Comparison of ENCODE assay signal across 21 cellular contexts in the genomic region with DNA sequence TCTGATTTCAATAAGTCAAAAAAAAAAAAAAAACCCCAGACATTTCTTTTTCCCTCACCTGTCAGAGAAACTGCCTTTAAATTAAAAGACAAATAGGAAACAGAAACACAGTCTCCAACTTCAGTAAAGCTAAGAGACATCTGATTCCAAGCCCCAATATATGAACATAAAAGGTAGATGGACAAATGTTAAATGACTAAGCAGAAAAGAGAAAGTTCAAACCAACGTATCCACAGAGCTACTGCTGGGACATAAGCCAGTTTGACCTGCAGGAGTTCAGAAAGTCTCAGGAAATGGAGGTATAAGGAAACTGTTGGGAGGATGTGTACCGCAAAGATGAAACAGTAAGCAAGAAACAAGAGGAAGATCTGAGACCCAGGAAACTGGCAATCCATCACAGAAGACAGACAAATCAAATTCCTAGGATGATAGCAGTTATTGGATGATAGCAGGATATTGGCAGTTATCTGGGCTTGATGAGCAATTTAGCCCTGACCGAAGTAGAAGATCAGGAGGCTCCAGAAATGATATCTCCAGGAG.
A peak's percentile ranks its signal among the peaks of the same experiment; 100 is the strongest.
DNase-seq lines count a peak whose midpoint lies in the region; ATAC-seq, FAIRE-seq and TF ChIP-seq lines count a peak whose summit lies in the region.
"Had no signal": no experiment of that assay in that cellular context is flagged by ENCODE, and none has a peak within 500 bp of the region (broad histone marks: within the 10 kb centered on the region; RNA-seq: fewer than 3 reads in every experiment).

No MANE protein-coding gene starts in this region.

- BruUV-seq in GM12878 (replicated peaks; lab: Mats Ljungman, UMichigan) = no TSS peak

- RAD21 ChIA-PET in GM12878 (lab: Charles Lee; ENCODE audit: unreplicated experiment) = no interaction called here

- no peak overlapping the region for H2BK5ac ChIP-seq in H9 (ENCODE audit: insufficient read length, low read length)

- TF ChIP-seq POLR2A in GM12878 (IDR thresholded peaks at IDR 0.05; ENCODE audit: low read depth, low read length) = no peak
- TF ChIP-seq POLR2A in prostate gland (IDR thresholded peaks at IDR 0.05) = no peak

- H3K18ac ChIP-seq in H9 (ENCODE audit: insufficient read length, low read depth, low read length) = no peak overlapping the region

- POLR2A ChIA-PET in HEK293 (lab: Yijun Ruan, JAX) = no interaction called here
- POLR2A ChIA-PET in GM12878 (lab: Charles Lee) = interaction anchor here (0.5 kb wide), 1 partner anchor 48 kb away, joined by 5 read pairs; no protein-coding TSS in a partner anchor

- no peak overlapping the region for H3K4ac ChIP-seq in H9 (ENCODE audit: low read depth, low read length)

- H3K4me1 Mint-ChIP-seq in activated CD4-positive, alpha-beta T cell treated with anti-CD3 and anti-CD28 coated beads, Interleukin-2, amount 10 ng/mL, durations not matched to agents 24 days and 14 days = peaks cover 5% of the 10 kb centered on the region
- H3K4me1 Mint-ChIP-seq in nephron progenitor cell (no peaks in the 10 kb centered on the region), H9 (no peaks in the 10 kb centered on the region)
- H3K4me1 Mint-ChIP-seq: B cell, CD14-positive monocyte had no signal

- no peak overlapping the region for H3K4me3 Mint-ChIP-seq in activated CD4-positive, alpha-beta T cell treated with anti-CD3 and anti-CD28 coated beads, Interleukin-2, amount 10 ng/mL, durations not matched to agents 24 days and 14 days
- H3K4me3 Mint-ChIP-seq in nephron progenitor cell = no peak overlapping the region
- no peak overlapping the region for H3K4me3 Mint-ChIP-seq in H9
- H3K4me3 Mint-ChIP-seq: B cell, CD14-positive monocyte, HFFc6 had no signal

- no peak overlapping the region for H4K5ac ChIP-seq in H9 (ENCODE audit: insufficient read length, low read depth, low read length)

- TF ChIP-seq CTCF in HEK293 (tag by site-specific recombination; IDR thresholded peaks at IDR 0.05) (no peak), GM12878 (IDR thresholded peaks at IDR 0.05 in 2 of 3, conservative IDR thresholded peaks at IDR 0.05 in 1 of 3; ENCODE audit: control insufficient read depth in 2 of 3, extremely low read depth in 1 of 3, insufficient read depth in 1 of 3, low read depth in 3 of 3, low read length in 3 of 3) (no peak), nephron progenitor cell (IDR thresholded peaks at IDR 0.05) (no peak), H9 (conservative IDR thresholded peaks at IDR 0.05) (no peak), prostate gland (IDR thresholded peaks at IDR 0.05) (no peak)

- CTCF ChIA-PET in HEK293 (lab: Yijun Ruan, JAX) = no interaction called here
- CTCF ChIA-PET in GM12878 (lab: Yijun Ruan, JAX) = interaction anchor here (0.6 kb wide), 1 partner anchor 77 kb away, joined by 3 read pairs; no protein-coding TSS in a partner anchor

- H3K79me1 ChIP-seq in H9 (ENCODE audit: insufficient read depth, low read depth, low read length, poor library complexity, severe bottlenecking) = no peaks in the 10 kb centered on the region

- H4K91ac ChIP-seq in H9 (ENCODE audit: insufficient read length, low read depth, low read length) = no peak overlapping the region

- H3K27ac ChIP-seq in HEK293 (ENCODE audit: extremely low read depth, low read depth, low read length) = no peak overlapping the region
- no peak overlapping the region for H3K27ac ChIP-seq in GM12878 (ENCODE audit: control insufficient read depth, insufficient read depth)
- no peak overlapping the region for H3K27ac ChIP-seq in H9 (ENCODE audit: insufficient read length, low read depth, low read length)
- H3K27ac ChIP-seq in prostate gland = no peak overlapping the region
- H3K27ac ChIP-seq: SJSA1 had no signal

- H3K36me3 Mint-ChIP-seq in activated CD4-positive, alpha-beta T cell treated with anti-CD3 and anti-CD28 coated beads, Interleukin-2, amount 10 ng/mL, durations not matched to agents 24 days and 14 days (ENCODE audit: low read depth) = peaks cover 9% of the 10 kb centered on the region
- H3K36me3 Mint-ChIP-seq in nephron progenitor cell (ENCODE audit: low read depth) = peaks cover 16% of the 10 kb centered on the region
- H3K36me3 Mint-ChIP-seq in H9 (ENCODE audit: insufficient read depth in 1 of 3, low read depth in 3 of 3) = peaks cover 0 to 21% (median 7%) of the 10 kb centered on the region in 3 experiments; a peak in 2 of 7 replicates

- H3K9me3 Mint-ChIP-seq in activated CD4-positive, alpha-beta T cell treated with anti-CD3 and anti-CD28 coated beads, Interleukin-2, amount 10 ng/mL, durations not matched to agents 24 days and 14 days = no peaks in the 10 kb centered on the region
- H3K9me3 Mint-ChIP-seq in nephron progenitor cell (no peaks in the 10 kb centered on the region), H9 (no peaks in the 10 kb centered on the region)
- H3K9me3 Mint-ChIP-seq: HFFc6 had no signal

- H3K27me3 Mint-ChIP-seq in activated CD4-positive, alpha-beta T cell treated with anti-CD3 and anti-CD28 coated beads, Interleukin-2, amount 10 ng/mL, durations not matched to agents 24 days and 14 days = no peaks in the 10 kb centered on the region
- no peaks in the 10 kb centered on the region for H3K27me3 Mint-ChIP-seq in nephron progenitor cell (ENCODE audit: low read depth, poor library complexity)
- H3K27me3 Mint-ChIP-seq in H9 (ENCODE audit: low read depth) = no peaks in the 10 kb centered on the region
- H3K27me3 Mint-ChIP-seq: B cell had no signal

- H3T11ph ChIP-seq in H9 (ENCODE audit: low read length) = no peak overlapping the region

- intact Hi-C loops in activated CD4-positive, alpha-beta T cell treated with anti-CD3 and anti-CD28 coated beads, Interleukin-2, amount 10 ng/mL, durations not matched to agents 24 days and 14 days (cut with micrococcal nuclease) = no loop called here
- intact Hi-C loops in GM12878 (cut with micrococcal nuclease; ENCODE audit: unreplicated experiment) (no loop called here), prostate gland (cut with DNase I) (no loop called here)

- 96% methylated on average over 3 of the region's 3 CpGs for WGBS in GM12878 (ENCODE audit: insufficient coverage, insufficient replicate concordance, low lambda C conversion rate, missing lambda C conversion rate)
- WGBS in H9 (ENCODE audit: extremely low coverage, insufficient read length, low lambda C conversion rate) = no CpG with 5 or more reads among the region's 3 CpGs
- 90% methylated on average over 3 of the region's 3 CpGs for WGBS in prostate gland

- H3K4me1 ChIP-seq in HEK293 (ENCODE audit: control insufficient read depth, insufficient read depth, low read length) (no peaks in the 10 kb centered on the region), GM12878 (ENCODE audit: control insufficient read depth, insufficient read depth, low read length) (no peaks in the 10 kb centered on the region), H9 (ENCODE audit: insufficient read depth, low read length) (no peaks in the 10 kb centered on the region), prostate gland (replicated peaks) (no peaks in the 10 kb centered on the region)
- H3K4me1 ChIP-seq: SJSA1 had no signal

- H2AK5ac ChIP-seq in H9 (ENCODE audit: insufficient read length, low read length) = no peak overlapping the region

- no peak overlapping the region for H3K9ac ChIP-seq in GM12878 (ENCODE audit: control insufficient read depth, insufficient read depth, low read length)
- H3K9ac ChIP-seq in H9 (ENCODE audit: extremely low read depth, insufficient read length, low read length) = no peak overlapping the region

- SMC1A ChIA-PET in GM12878 (lab: Charles Lee; ENCODE audit: uncharacterized antibody, unreplicated experiment) = interaction anchor here (0.7 kb wide), 1 partner anchor 87 kb away, joined by 3 read pairs; no protein-coding TSS in a partner anchor

- H2BK20ac ChIP-seq in H9 (ENCODE audit: low read depth, low read length, poor library complexity, severe bottlenecking) = no peak overlapping the region

- no peaks in the 10 kb centered on the region for H3K23me2 ChIP-seq in H9 (ENCODE audit: insufficient read length, low read depth, low read length, poor library complexity, severe bottlenecking)

- TF ChIP-seq RAD21 in GM12878 (IDR thresholded peaks at IDR 0.05; ENCODE audit: insufficient read depth, low read depth, low read length) = no peak

- no peak overlapping the region for H3K14ac ChIP-seq in H9 (ENCODE audit: insufficient read depth, low read length)

- no peak overlapping the region for H2AFZ ChIP-seq in GM12878 (ENCODE audit: control insufficient read depth, low read depth, low read length)
- H2AFZ ChIP-seq in H9 (ENCODE audit: low read length) = no peak overlapping the region

- no peak overlapping the region for H4K8ac ChIP-seq in H9 (replicated peaks; ENCODE audit: insufficient read length, low read depth, low read length)

- peak overlapping the region; percentile 49 for H3K27ac Mint-ChIP-seq in activated CD4-positive, alpha-beta T cell treated with anti-CD3 and anti-CD28 coated beads, Interleukin-2, amount 10 ng/mL, durations not matched to agents 24 days and 14 days
- H3K27ac Mint-ChIP-seq in nephron progenitor cell (peak overlapping the region; percentile 9), H9 (peak overlapping the region in 1 of 3 experiments; percentile 0; a peak in 1 of 7 replicates)
- H3K27ac Mint-ChIP-seq: B cell, CD14-positive monocyte, HFFc6 had no signal

- no peak for DNase-seq in activated CD4-positive, alpha-beta T cell treated with anti-CD3 and anti-CD28 coated beads, Interleukin-2, amount 10 ng/mL, durations not matched to agents 24 days and 14 days
- no peak for DNase-seq in activated CD4-positive, alpha-beta T cell treated with anti-CD3 and anti-CD28 coated beads for 48 hours
- DNase-seq in GM12878 (ENCODE audit: low read depth, low spot score) (no peak), nephron progenitor cell (no peak), H9 (no peak), prostate gland (ENCODE audit: low spot score) (no peak)
- DNase-seq: EL, GF-D8, HFFc6, NCI-H1092, NCI-H1436, NCI-H1930, NCI-H226, NCI-H524, NCI-H82 had no signal

- no peak overlapping the region for H2BK120ac ChIP-seq in H9 (ENCODE audit: low read depth, low read length, poor library complexity, severe bottlenecking)

- H3K36me3 ChIP-seq in HEK293 (ENCODE audit: control insufficient read depth in 2 of 2, insufficient read depth in 1 of 2, low read length in 2 of 2) (peaks cover 10 to 20% of the 10 kb centered on the region in 2 experiments), GM12878 (ENCODE audit: control insufficient read depth in 2 of 2, insufficient read depth in 2 of 2, low read length in 1 of 2) (no peaks in the 10 kb centered on the region), prostate gland (no peaks in the 10 kb centered on the region)

- H3K4me2 ChIP-seq in GM12878 (ENCODE audit: control insufficient read depth, insufficient read depth) (no peak overlapping the region), H9 (ENCODE audit: insufficient read depth, insufficient read length, low read length) (no peak overlapping the region)

- no peak overlapping the region for H2BK12ac ChIP-seq in H9 (ENCODE audit: insufficient read length, low read depth, low read length)

- FAIRE-seq in GM12878 (lab: Jason Lieb, UNC) = peak; percentile 41
- FAIRE-seq: RCC 7860 had no signal

- H2BK15ac ChIP-seq in H9 (ENCODE audit: low read depth, low read length) = no peak overlapping the region

- no peak overlapping the region for H3K4me3 ChIP-seq in HEK293 (ENCODE audit: low read depth, low read length)
- no peak overlapping the region for H3K4me3 ChIP-seq in GM12878
- H3K4me3 ChIP-seq in prostate gland = no peak overlapping the region
- H3K4me3 ChIP-seq: SJSA1 had no signal

- TF ChIP-seq EP300 in GM12878 (IDR thresholded peaks at IDR 0.05; ENCODE audit: borderline replicate concordance in 1 of 2, control insufficient read depth in 1 of 2, low read depth in 2 of 2, low read length in 2 of 2) = no peak

- H3K23ac ChIP-seq in H9 (ENCODE audit: insufficient read length, low read depth, low read length) = no peak overlapping the region

- ATAC-seq in GM12878 (no peak), HG02763 (IDR thresholded peaks at IDR 0.05; ENCODE audit: unreplicated experiment) (no peak)

- H3K27me3 ChIP-seq in GM12878 (replicated peaks in 1 of 2; ENCODE audit: control insufficient read depth in 2 of 2, insufficient read depth in 2 of 2, low read length in 1 of 2) = no peaks in the 10 kb centered on the region
- H3K27me3 ChIP-seq in H9 (ENCODE audit: insufficient read depth, low read length) = no peaks in the 10 kb centered on the region
- no peaks in the 10 kb centered on the region for H3K27me3 ChIP-seq in prostate gland (replicated peaks; ENCODE audit: insufficient read depth)
- H3K27me3 ChIP-seq: SJSA1 had no signal

- no peak overlapping the region for H3K56ac ChIP-seq in H9 (ENCODE audit: insufficient read length, low read depth, low read length)

- H3K9me3 ChIP-seq in HEK293 (ENCODE audit: control insufficient read depth, insufficient read depth, low read depth, low read length) = no peaks in the 10 kb centered on the region
- H3K9me3 ChIP-seq in GM12878 (replicated peaks; ENCODE audit: control insufficient read depth, insufficient read depth, low read length) = no peaks in the 10 kb centered on the region
- H3K9me3 ChIP-seq in H9 (ENCODE audit: control insufficient read depth, low read depth, low read length) = no peaks in the 10 kb centered on the region
- H3K9me3 ChIP-seq in prostate gland = no peaks in the 10 kb centered on the region
- H3K9me3 ChIP-seq: SJSA1 had no signal

- H3K79me2 ChIP-seq in GM12878 (ENCODE audit: control insufficient read depth, insufficient read depth, low read length) (no peaks in the 10 kb centered on the region), H9 (ENCODE audit: insufficient read depth, low read length) (no peaks in the 10 kb centered on the region)

- H4K20me1 ChIP-seq in GM12878 (ENCODE audit: control insufficient read depth, insufficient read depth) (no peaks in the 10 kb centered on the region), H9 (ENCODE audit: control insufficient read depth, insufficient read depth, insufficient read length) (no peaks in the 10 kb centered on the region)

- in situ Hi-C loops in GM12878 (cut with MboI) = no loop called here
